In genomic region chr3:130850044-130850797, GRCh38 we compare ENCODE assay signal across 8 cellular contexts. TPM values are rescaled to one million over a fixed set of nuclear protein-coding genes. Genes with fewer than 3 reads are reported as not detected.
A peak's percentile ranks its signal among the peaks of the same experiment; 100 is the strongest.
DNase-seq lines count a peak whose midpoint lies in the region; ATAC-seq, FAIRE-seq and TF ChIP-seq lines count a peak whose summit lies in the region.

No MANE protein-coding gene starts in this region.

- peak; percentile 44 for FAIRE-seq in GM12878 (lab: Jason Lieb, UNC)

- H3K9me3 Mint-ChIP-seq in mesothelial cell of epicardium (no peaks in the 10 kb centered on the region), progenitor cell of endocrine pancreas (ENCODE audit: low read depth) (no peaks in the 10 kb centered on the region)

- H3K4me1 Mint-ChIP-seq in mesothelial cell of epicardium = peaks cover 23% of the 10 kb centered on the region
- H3K4me1 Mint-ChIP-seq in progenitor cell of endocrine pancreas (ENCODE audit: low read depth) = peaks cover 16% of the 10 kb centered on the region

- H3K27ac ChIP-seq in GM12878 (ENCODE audit: control insufficient read depth, insufficient read depth) (peak overlapping the region; percentile 88), substantia nigra (ENCODE audit: low read depth, low read length, poor library complexity, severe bottlenecking) (peak overlapping the region; percentile 27)

- peak; percentile 96 to 99 for TF ChIP-seq EP300 in GM12878 (IDR thresholded peaks at IDR 0.05; ENCODE audit: borderline replicate concordance in 1 of 2, control insufficient read depth in 1 of 2, low read depth in 2 of 2, low read length in 2 of 2)

- H4K20me1 ChIP-seq in GM12878 (ENCODE audit: control insufficient read depth, insufficient read depth) = no peaks in the 10 kb centered on the region

- peak overlapping the region; percentile 77 for H3K9ac ChIP-seq in GM12878 (ENCODE audit: control insufficient read depth, insufficient read depth, low read length)

- no peaks in the 10 kb centered on the region for H3K36me3 ChIP-seq in GM12878 (ENCODE audit: control insufficient read depth in 2 of 2, insufficient read depth in 2 of 2, low read length in 1 of 2)

- in situ Hi-C loops in GM12878 (cut with MboI) = no loop called here

- no peaks in the 10 kb centered on the region for H3K27me3 ChIP-seq in GM12878 (replicated peaks in 1 of 2; ENCODE audit: control insufficient read depth in 2 of 2, insufficient read depth in 2 of 2, low read length in 1 of 2)

- ATAC-seq in GM19468 (IDR thresholded peaks at IDR 0.05; ENCODE audit: extremely low read depth, unreplicated experiment) = peak; percentile 70
- peak; percentile 57 for ATAC-seq in HG03571 (IDR thresholded peaks at IDR 0.05; ENCODE audit: unreplicated experiment)
- peak; percentile 77 for ATAC-seq in GM12878

- H3K36me3 Mint-ChIP-seq in mesothelial cell of epicardium = no peaks in the 10 kb centered on the region
- no peaks in the 10 kb centered on the region for H3K36me3 Mint-ChIP-seq in progenitor cell of endocrine pancreas (ENCODE audit: insufficient read depth)

- H3K9me3 ChIP-seq in GM12878 (replicated peaks; ENCODE audit: control insufficient read depth, insufficient read depth, low read length) = no peaks in the 10 kb centered on the region

- peaks cover 14% of the 10 kb centered on the region for H3K4me1 ChIP-seq in GM12878 (ENCODE audit: control insufficient read depth, insufficient read depth, low read length)

- no peak for TF ChIP-seq CTCF in GM12878 (IDR thresholded peaks at IDR 0.05 in 2 of 3, conservative IDR thresholded peaks at IDR 0.05 in 1 of 3; ENCODE audit: control insufficient read depth in 2 of 3, extremely low read depth in 1 of 3, insufficient read depth in 1 of 3, low read depth in 3 of 3, low read length in 3 of 3)
- TF ChIP-seq CTCF in mesothelial cell of epicardium (IDR thresholded peaks at IDR 0.05; ENCODE audit: unreplicated experiment) = no peak
- no peak for TF ChIP-seq CTCF in progenitor cell of endocrine pancreas (IDR thresholded peaks at IDR 0.05; ENCODE audit: unreplicated experiment)

- H3K4me3 Mint-ChIP-seq in mesothelial cell of epicardium (no peak overlapping the region), progenitor cell of endocrine pancreas (ENCODE audit: low read depth) (no peak overlapping the region)

- peak; percentile 88 for DNase-seq in CMK (ENCODE audit: low read depth)
- peak; percentile 91 for DNase-seq in SIG-M5 treated with dmso at 0.1 percent for 504 hours (lab: John Stamatoyannopoulos, UW; ENCODE audit: unreplicated experiment)
- DNase-seq in GM12878 (ENCODE audit: low read depth, low spot score) = peak; percentile 95
- no peak for DNase-seq in mesothelial cell of epicardium (ENCODE audit: low spot score in 2 of 2, unreplicated experiment in 2 of 2)
- peak in 14 of 49 donors; percentile 2 to 64 (median 18) for DNase-seq in substantia nigra (lab: John Stamatoyannopoulos, UW)
- no peak for DNase-seq in progenitor cell of endocrine pancreas (ENCODE audit: low spot score, unreplicated experiment)

- H3K27me3 Mint-ChIP-seq in mesothelial cell of epicardium (ENCODE audit: low read depth) (peaks cover 5% of the 10 kb centered on the region), progenitor cell of endocrine pancreas (peaks cover 2% of the 10 kb centered on the region)

- H3K27ac Mint-ChIP-seq in mesothelial cell of epicardium (peak overlapping the region; percentile 65), progenitor cell of endocrine pancreas (no peak overlapping the region)

- peak overlapping the region; percentile 73 for H3K4me3 ChIP-seq in GM12878

- SMC1A ChIA-PET in GM12878 (lab: Charles Lee; ENCODE audit: uncharacterized antibody, unreplicated experiment) = interaction anchor here (0.7 to 9.7 kb wide), 13 partner anchors 8 to 166 kb away, joined by 3 to 144 read pairs (median 4); partner anchors contain the start of gene ATP2C1

- WGBS in GM12878 (ENCODE audit: insufficient coverage, insufficient replicate concordance, low lambda C conversion rate, missing lambda C conversion rate) = 0% methylated on average over 8 of the region's 8 CpGs

- POLR2A ChIA-PET in GM12878 (lab: Charles Lee) = interaction anchor here (0.6 to 4.5 kb wide), 10 partner anchors 9 to 1617 kb away, joined by 3 to 47 read pairs (median 6); partner anchors contain the start of gene ATP2C1

- peaks cover 47% of the 10 kb centered on the region for H3K79me2 ChIP-seq in GM12878 (ENCODE audit: control insufficient read depth, insufficient read depth, low read length)

- H3K4me2 ChIP-seq in GM12878 (ENCODE audit: control insufficient read depth, insufficient read depth) = peak overlapping the region; percentile 95

- TF ChIP-seq RAD21 in GM12878 (IDR thresholded peaks at IDR 0.05; ENCODE audit: insufficient read depth, low read depth, low read length) = no peak

- BruUV-seq in GM12878 (replicated peaks; lab: Mats Ljungman, UMichigan) = no TSS peak

- peak; percentile 56; the same call in 1 of the 2 replicates for TF ChIP-seq POLR2A in GM12878 (IDR thresholded peaks at IDR 0.05; ENCODE audit: low read depth, low read length)

- H2AFZ ChIP-seq in GM12878 (ENCODE audit: control insufficient read depth, low read depth, low read length) = peak overlapping the region; percentile 65

- CTCF ChIA-PET in GM12878 (lab: Yijun Ruan, JAX) = interaction anchor here (0.8 to 4.9 kb wide), 9 partner anchors 10 to 103 kb away, joined by 3 to 54 read pairs (median 4); partner anchors contain the start of gene ATP2C1

- intact Hi-C loops in GM12878 (cut with micrococcal nuclease; ENCODE audit: unreplicated experiment) = loop anchor here (1.0 to 2.0 kb wide), 3 partner anchors 43 to 91 kb away; no protein-coding TSS in a partner anchor

- RAD21 ChIA-PET in GM12878 (lab: Charles Lee; ENCODE audit: unreplicated experiment) = interaction anchor here (1.0 to 7.2 kb wide), 13 partner anchors 10 to 671 kb away, joined by 3 to 81 read pairs (median 6); partner anchors contain the start of genes ATP2C1 and PIK3R4

TF ChIP-seq in GM12878, 131 proteins besides CTCF, POLR2A, EP300 and RAD21 (continues in another document):
- TF ChIP-seq CREM (IDR thresholded peaks at IDR 0.05; ENCODE audit: low read depth) = peak; percentile 84
- TF ChIP-seq POU2F2 (IDR thresholded peaks at IDR 0.05; ENCODE audit: borderline replicate concordance, low read depth, low read length) = peak; percentile 95
- TF ChIP-seq SREBF1 (IDR thresholded peaks at IDR 0.05; ENCODE audit: low read length) = 0 out of 2 replicates have a peak, but pooled peaks have one; percentile 12
- peak; percentile 79 for TF ChIP-seq BMI1 (IDR thresholded peaks at IDR 0.05; ENCODE audit: borderline replicate concordance)
- TF ChIP-seq, protein P1, sequence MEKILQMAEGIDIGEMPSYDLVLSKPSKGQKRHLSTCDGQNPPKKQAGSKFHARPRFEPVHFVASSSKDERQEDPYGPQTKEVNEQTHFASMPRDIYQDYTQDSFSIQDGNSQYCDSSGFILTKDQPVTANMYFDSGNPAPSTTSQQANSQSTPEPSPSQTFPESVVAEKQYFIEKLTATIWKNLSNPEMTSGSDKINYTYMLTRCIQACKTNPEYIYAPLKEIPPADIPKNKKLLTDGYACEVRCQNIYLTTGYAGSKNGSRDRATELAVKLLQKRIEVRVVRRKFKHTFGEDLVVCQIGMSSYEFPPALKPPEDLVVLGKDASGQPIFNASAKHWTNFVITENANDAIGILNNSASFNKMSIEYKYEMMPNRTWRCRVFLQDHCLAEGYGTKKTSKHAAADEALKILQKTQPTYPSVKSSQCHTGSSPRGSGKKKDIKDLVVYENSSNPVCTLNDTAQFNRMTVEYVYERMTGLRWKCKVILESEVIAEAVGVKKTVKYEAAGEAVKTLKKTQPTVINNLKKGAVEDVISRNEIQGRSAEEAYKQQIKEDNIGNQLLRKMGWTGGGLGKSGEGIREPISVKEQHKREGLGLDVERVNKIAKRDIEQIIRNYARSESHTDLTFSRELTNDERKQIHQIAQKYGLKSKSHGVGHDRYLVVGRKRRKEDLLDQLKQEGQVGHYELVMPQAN (conservative IDR thresholded peaks at IDR 0.05) = no peak; the same call in 1 of the 2 replicates
- 0 out of 2 replicates have a peak, but pooled peaks have one; percentile 62 for TF ChIP-seq SMARCA5 (IDR thresholded peaks at IDR 0.05)
- TF ChIP-seq YBX1 (IDR thresholded peaks at IDR 0.05) = peak; percentile 90
- TF ChIP-seq FOS (IDR thresholded peaks at IDR 0.05; ENCODE audit: borderline replicate concordance, extremely low read depth, insufficient read length) = no peak
- TF ChIP-seq SIX5 (IDR thresholded peaks at IDR 0.05; ENCODE audit: low read depth, low read length, severe bottlenecking) = peak; percentile 13
- TF ChIP-seq JUNB (IDR thresholded peaks at IDR 0.05) = peak; percentile 92
- TF ChIP-seq, protein P2, sequence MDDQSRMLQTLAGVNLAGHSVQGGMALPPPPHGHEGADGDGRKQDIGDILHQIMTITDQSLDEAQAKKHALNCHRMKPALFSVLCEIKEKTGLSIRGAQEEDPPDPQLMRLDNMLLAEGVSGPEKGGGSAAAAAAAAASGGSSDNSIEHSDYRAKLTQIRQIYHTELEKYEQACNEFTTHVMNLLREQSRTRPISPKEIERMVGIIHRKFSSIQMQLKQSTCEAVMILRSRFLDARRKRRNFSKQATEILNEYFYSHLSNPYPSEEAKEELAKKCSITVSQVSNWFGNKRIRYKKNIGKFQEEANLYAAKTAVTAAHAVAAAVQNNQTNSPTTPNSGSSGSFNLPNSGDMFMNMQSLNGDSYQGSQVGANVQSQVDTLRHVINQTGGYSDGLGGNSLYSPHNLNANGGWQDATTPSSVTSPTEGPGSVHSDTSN (IDR thresholded peaks at IDR 0.05; ENCODE audit: insufficient replicate concordance, low read depth, low read length) = peak; percentile 3

RNA-seq across cellular contexts. Expression of gene ATP2C1, which starts 43.7 kb away (rescaled TPM):
- 253 and 262 TPM in 2 replicates for total RNA-seq in GM12878 (2013; cell fraction: nucleolus; rRNA removed)
- total RNA-seq in GM12878 (2014; rRNA removed) = 43.9 and 52.9 TPM in 2 replicates
- total RNA-seq in GM12878 (2014; rRNA removed; fragmentation: Illumina TruSeq; extraction: Trizol) = 67.7 and 70.5 TPM in 2 replicates
- 60.2 and 62.2 TPM in 2 replicates for total RNA-seq in GM12878 (2021)
- polyA plus RNA-seq in GM12878 (2011; ENCODE audit: low read depth) = 29.0 TPM
- 116 and 178 TPM in 2 replicates for polyA plus RNA-seq in GM12878 (2011; rRNA removed)
- polyA plus RNA-seq in GM12878 (2011; cell fraction: cytosol; rRNA removed) = 37.7 and 42.4 TPM in 2 replicates
- 147 and 162 TPM in 2 replicates for polyA plus RNA-seq in GM12878 (2011; cell fraction: nucleus; rRNA removed)
- polyA plus RNA-seq in GM12878 (2012) = 29.3 and 48.1 TPM in 2 replicates
- polyA plus RNA-seq in GM12878 (2014; fragmentation: Illumina TruSeq; extraction: Trizol) = 50.4 and 61.7 TPM in 2 replicates
- polyA plus RNA-seq in GM12878 (2014; fragmentation: Nextera tagmentation; extraction: Ambion mirVana) = 10 to 100 TPM; 20.6 to 21.0 TPM
- 35.4 and 48.3 TPM in 2 replicates for polyA plus RNA-seq in GM12878 (2014; rRNA removed)
- 10 to 100 TPM; 59.8 to 64.6 TPM for polyA plus RNA-seq in GM12878 (2016; fragmentation: Nextera tagmentation; extraction: Ambion mirVana)
- polyA minus RNA-seq in GM12878 (2011; rRNA and poly(A)+ RNA removed) = 108 and 157 TPM in 2 replicates
- polyA minus RNA-seq in GM12878 (2011; cell fraction: cytosol; rRNA and poly(A)+ RNA removed) = 33.1 and 49.5 TPM in 2 replicates
- polyA minus RNA-seq in GM12878 (2011; cell fraction: nucleus; rRNA and poly(A)+ RNA removed) = 108 and 150 TPM in 2 replicates
- total RNA-seq in mesothelial cell of epicardium = 88.8 to 98.4 TPM (median 92.0 TPM) in 3 replicates
- 82.7 and 83.5 TPM in 2 replicates for total RNA-seq in progenitor cell of endocrine pancreas

Comparison
In these comparisons a context has a peak if more than half of its experiments do, and no peak if none do; other contexts are left out.
1. DNase-seq: peak in CMK (single experiment), SIG-M5 treated with dmso at 0.1 percent for 504 hours (single experiment) and GM12878 (single experiment); none in mesothelial cell of epicardium (0 of 2) and progenitor cell of endocrine pancreas (single experiment).
2. Peak in every context shown above with its lines, with median percentiles within 50 percentile points of each other: ATAC-seq.